ENCODE assay signal across 19 cellular contexts in the genomic region with DNA sequence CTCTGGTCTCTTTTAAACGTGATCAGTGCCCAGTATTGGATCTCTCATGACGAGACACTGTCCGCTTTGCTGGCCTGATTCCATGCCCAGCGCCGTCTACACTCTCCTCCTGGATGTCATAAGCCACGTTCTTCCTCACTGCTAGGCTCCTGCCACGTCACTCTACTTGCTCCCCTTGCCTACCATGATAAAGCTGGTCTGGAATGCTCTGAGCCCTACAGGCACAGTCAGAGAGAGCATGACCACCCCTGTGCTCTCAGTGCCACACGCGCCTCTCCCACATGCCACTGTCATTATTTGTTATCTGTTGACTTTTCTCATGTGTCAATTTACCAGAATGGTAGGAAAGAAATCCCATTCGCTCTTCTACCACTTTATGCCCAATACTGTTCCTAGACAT.
"Had no signal": no experiment of that assay in that cellular context is flagged by ENCODE, and none has a peak within 500 bp of the region (broad histone marks: within the 10 kb centered on the region; RNA-seq: fewer than 3 reads in every experiment).

No MANE protein-coding gene starts in this region.

- H3K4me3 Mint-ChIP-seq: activated B cell treated with CpG ODN at 0.5 μM for 24 hours; activated CD4-positive, alpha-beta memory T cell treated with anti-CD3 and anti-CD28 coated beads, Interleukin-2, amount 10 ng/mL, durations not matched to agents 7 days and 5 days; activated naive CD4-positive, alpha-beta T cell treated with anti-CD3 and anti-CD28 coated beads for 36 hours; activated T-cell treated with anti-CD3 and anti-CD28 coated beads, Interleukin-2, amount 50 U/mL, for 72 hours; brain; memory B cell; neural progenitor cell had no signal

- ATAC-seq: activated T-cell treated with anti-CD3 and anti-CD28 coated beads, Interleukin-2, amount 50 U/mL, for 72 hours; heart left ventricle; left colon had no signal

- H3K4me3 ChIP-seq: dorsolateral prefrontal cortex, esophagus squamous epithelium, heart left ventricle, neural progenitor cell, sigmoid colon, thyroid gland had no signal

- H3K9me3 ChIP-seq: esophagus squamous epithelium, heart left ventricle, sigmoid colon, thyroid gland had no signal

- H3K27ac ChIP-seq: dorsolateral prefrontal cortex, esophagus squamous epithelium, heart left ventricle, neural progenitor cell, sigmoid colon had no signal

- H3K4me1 ChIP-seq: esophagus squamous epithelium had no signal

- H3K27me3 Mint-ChIP-seq: brain, memory B cell had no signal

- H3K9ac ChIP-seq: neural progenitor cell had no signal

- H3K36me3 ChIP-seq: esophagus squamous epithelium, heart left ventricle, neural progenitor cell, sigmoid colon, thyroid gland had no signal

- H3K4me1 Mint-ChIP-seq: activated B cell treated with CpG ODN at 0.5 μM for 24 hours, brain, memory B cell, neural progenitor cell had no signal

- H3K9me3 Mint-ChIP-seq: activated B cell treated with CpG ODN at 0.5 μM for 24 hours; activated naive CD4-positive, alpha-beta T cell treated with anti-CD3 and anti-CD28 coated beads for 36 hours; brain; memory B cell; neural progenitor cell had no signal

- H3K27me3 ChIP-seq: dorsolateral prefrontal cortex, esophagus squamous epithelium, heart left ventricle, neural progenitor cell, sigmoid colon, thyroid gland had no signal

- H3K27ac Mint-ChIP-seq: activated B cell treated with CpG ODN at 0.5 μM for 24 hours; activated CD4-positive, alpha-beta memory T cell treated with anti-CD3 and anti-CD28 coated beads, Interleukin-2, amount 10 ng/mL, durations not matched to agents 7 days and 5 days; activated naive CD4-positive, alpha-beta T cell treated with anti-CD3 and anti-CD28 coated beads for 36 hours; activated T-cell treated with anti-CD3 and anti-CD28 coated beads, Interleukin-2, amount 50 U/mL, for 72 hours; memory B cell; neural progenitor cell had no signal

- H3K36me3 Mint-ChIP-seq: memory B cell, neural progenitor cell had no signal

- DNase-seq: activated B cell treated with CpG ODN at 0.5 μM for 24 hours; activated CD4-positive, alpha-beta memory T cell treated with anti-CD3 and anti-CD28 coated beads, Interleukin-2, amount 10 ng/mL, durations not matched to agents 7 days and 5 days; activated CD4-positive, alpha-beta T cell treated with anti-CD3 and anti-CD28 coated beads for 4 hours; activated effector memory CD4-positive, alpha-beta T cell treated with Interleukin-2 at 50 U/mL for 16 hours; activated naive CD4-positive, alpha-beta T cell treated with anti-CD3 and anti-CD28 coated beads for 36 hours; activated T-cell treated with anti-CD3 and anti-CD28 coated beads, Interleukin-2, amount 50 U/mL, for 72 hours; anterior cingulate cortex; dorsolateral prefrontal cortex; esophagus squamous epithelium; heart left ventricle; left colon; sigmoid colon; stimulated activated CD4-positive, alpha-beta T cell treated with anti-CD3 and anti-CD28 coated beads, Interleukin-4, amount 100 ng/mL, for 1 hour; stimulated activated naive CD4-positive, alpha-beta T cell; T-helper 1 cell; thyroid gland had no signal
